In genomic region chr18:33579147-33579867, GRCh38 we compare ENCODE assay signal across 9 cellular contexts. TPM values are rescaled to one million over a fixed set of nuclear protein-coding genes. Genes with fewer than 3 reads are reported as not detected.
A peak's percentile ranks its signal among the peaks of the same experiment; 100 is the strongest.
DNase-seq lines count a peak whose midpoint lies in the region; ATAC-seq and TF ChIP-seq lines count a peak whose summit lies in the region.
"Had no signal": no experiment of that assay in that cellular context is flagged by ENCODE, and none has a peak within 500 bp of the region (broad histone marks: within the 10 kb centered on the region; RNA-seq: fewer than 3 reads in every experiment).

No MANE protein-coding gene starts in this region.

- TF ChIP-seq CTCF in smooth muscle cell (IDR thresholded peaks at IDR 0.05; ENCODE audit: borderline replicate concordance, insufficient read depth, poor library complexity, severe bottlenecking) = no peak

- peaks cover 11% of the 10 kb centered on the region for H3K79me2 ChIP-seq in smooth muscle cell (ENCODE audit: low read depth)

- H3K4me3 ChIP-seq in HAP-1 (peak overlapping the region; percentile 29), iPS DF 6.9 (ENCODE audit: low read length) (peak overlapping the region; percentile 91; the same call in 1 of the 2 replicates), smooth muscle cell (peak overlapping the region; percentile 78)

- H3K27ac ChIP-seq in iPS DF 6.9 (ENCODE audit: low read length) = no peak overlapping the region
- peak overlapping the region; percentile 44 for H3K27ac ChIP-seq in smooth muscle cell (ENCODE audit: low read depth)

- peak overlapping the region; percentile 94 for H3K4me2 ChIP-seq in smooth muscle cell

- H3K27me3 ChIP-seq in HAP-1 (ENCODE audit: low read depth) (peaks cover 80% of the 10 kb centered on the region), iPS DF 6.9 (ENCODE audit: control insufficient read depth, insufficient read depth, low read length) (peaks cover 9% of the 10 kb centered on the region; the same call in 1 of the 2 replicates), smooth muscle cell (ENCODE audit: low read depth) (no peaks in the 10 kb centered on the region)

- WGBS in iPS DF 6.9 (ENCODE audit: insufficient coverage, insufficient read length) = 100% methylated on average over 1 of the region's 22 CpGs
- WGBS in smooth muscle cell (ENCODE audit: low lambda C conversion rate) = 11% methylated on average over 22 of the region's 22 CpGs

- peak; percentile 46 to 64 for DNase-seq in HAP-1 (ENCODE audit: low spot score in 2 of 2)
- DNase-seq in UCSD-AML1 (lab: John Stamatoyannopoulos, UW; ENCODE audit: unreplicated experiment) = peak; percentile 5
- DNase-seq in iPS DF 6.9 (ENCODE audit: low read depth, low spot score) = no peak
- no peak for DNase-seq in smooth muscle cell (lab: John Stamatoyannopoulos, UW; ENCODE audit: unreplicated experiment)
- no peak for DNase-seq in NOMO-1 treated with DMSO at 0.1 percent for 48 hours (lab: John Stamatoyannopoulos, UW; ENCODE audit: unreplicated experiment)
- DNase-seq in NOMO-1 (lab: John Stamatoyannopoulos, UW; ENCODE audit: unreplicated experiment in 2 of 2) = no peak

- ATAC-seq in HG02571 (IDR thresholded peaks at IDR 0.05; ENCODE audit: unreplicated experiment) (no peak), GM21423 (IDR thresholded peaks at IDR 0.05; ENCODE audit: unreplicated experiment) (no peak)

- H3K9me3 ChIP-seq in HAP-1 (no peaks in the 10 kb centered on the region), iPS DF 6.9 (ENCODE audit: control insufficient read depth, insufficient read depth, low read length) (no peaks in the 10 kb centered on the region), smooth muscle cell (replicated peaks; ENCODE audit: low read depth) (no peaks in the 10 kb centered on the region)

- peaks cover 3% of the 10 kb centered on the region for H4K20me1 ChIP-seq in smooth muscle cell (ENCODE audit: low read depth)

- in situ Hi-C loops in HAP-1 (cut with MboI; ENCODE audit: low sequenced_read_pairs) = no loop called here

- peak overlapping the region; percentile 64 for H3K9ac ChIP-seq in smooth muscle cell (ENCODE audit: low read depth)

- H3F3A ChIP-seq in smooth muscle cell (ENCODE audit: low read depth) = peaks cover 14% of the 10 kb centered on the region

- peak overlapping the region; percentile 89 for H2AFZ ChIP-seq in smooth muscle cell (ENCODE audit: low read depth)

- H3K4me1 ChIP-seq in HAP-1 = peaks cover 16% of the 10 kb centered on the region
- peaks cover 6% of the 10 kb centered on the region; the same call in 1 of the 2 replicates for H3K4me1 ChIP-seq in iPS DF 6.9 (ENCODE audit: control insufficient read depth, insufficient read depth, low read length)
- peaks cover 29% of the 10 kb centered on the region for H3K4me1 ChIP-seq in smooth muscle cell (ENCODE audit: low read depth)

- H3K36me3 ChIP-seq in HAP-1 (replicated peaks) (no peaks in the 10 kb centered on the region), iPS DF 6.9 (ENCODE audit: control insufficient read depth, insufficient read depth, low read length) (no peaks in the 10 kb centered on the region), smooth muscle cell (ENCODE audit: low read depth) (no peaks in the 10 kb centered on the region)

RNA-seq across cellular contexts. Expression of gene ASXL3, which starts 1.3 kb away (rescaled TPM):
- 2.9 and 5.9 TPM in 2 replicates for total RNA-seq in smooth muscle cell
- 0.70 and 1.2 TPM in 2 replicates for polyA plus RNA-seq in smooth muscle cell
- total RNA-seq: activated CD8-positive, alpha-beta memory T cell treated with anti-CD3 and anti-CD28 coated beads for 36 hours had no signal

Comparison
In these comparisons a context has a peak if more than half of its experiments do, and no peak if none do; other contexts are left out.
1. DNase-seq: peak in HAP-1 (2 of 2) and UCSD-AML1 (single experiment); none in iPS DF 6.9 (single experiment), smooth muscle cell (single experiment), NOMO-1 treated with DMSO at 0.1 percent for 48 hours (single experiment) and NOMO-1 (0 of 2).
2. H3K4me3 ChIP-seq: peak in every context shown above with its lines; median percentile 91 in iPS DF 6.9; 78 in smooth muscle cell; 29 in HAP-1.